23 cellular contexts compared by ENCODE assay signal in genomic region chr2:84866121-84866520, GRCh38. TPM values are rescaled to one million over a fixed set of nuclear protein-coding genes. Genes with fewer than 3 reads are reported as not detected.
DNase-seq lines count a peak whose midpoint lies in the region; ATAC-seq and TF ChIP-seq lines count a peak whose summit lies in the region.
"Had no signal": no experiment of that assay in that cellular context is flagged by ENCODE, and none has a peak within 500 bp of the region (broad histone marks: within the 10 kb centered on the region; RNA-seq: fewer than 3 reads in every experiment).

No MANE protein-coding gene starts in this region.

- TF ChIP-seq EP300 in tibial nerve (IDR thresholded peaks at IDR 0.05) = no peak

- WGBS in tibial nerve, 2 donors = 78 to 79% methylated on average over 3 of the region's 3 CpGs

- peak; percentile 1 for DNase-seq in stimulated activated CD4-positive, alpha-beta T cell treated with anti-CD3 and anti-CD28 coated beads, Interleukin-15, amount 100 ng/mL, for 24 hours
- no peak for DNase-seq in stimulated activated CD4-positive, alpha-beta T cell treated with anti-CD3 and anti-CD28 coated beads, Interleukin-1b, Interleukin-23, amount 100 ng/mL, for 48 hours
- DNase-seq in T-helper 17 cell (no peak), fibroblast of the conjunctiva (ENCODE audit: low read depth) (peak; percentile 68), tibial nerve (ENCODE audit: low spot score in 2 of 2) (no peak), HPDE6-E6E7 (ENCODE audit: extremely low spot score) (no peak)
- no peak for DNase-seq in natural killer cell treated with Interleukin-12 subunit alpha and Interleukin-12 subunit beta and Interleukin-15 and Interleukin-18, amount 100 ng/mL, for 72 hours (ENCODE audit: low spot score)
- DNase-seq in effector CD8-positive, alpha-beta T cell (lab: John Stamatoyannopoulos, UW) = no peak
- DNase-seq: activated CD4-positive, CD25-positive, alpha-beta regulatory T cell treated with anti-CD3 and anti-CD28 coated beads, Interleukin-2, amount 50 U/mL, for 72 hours; activated T-cell treated with anti-CD3 and anti-CD28 coated beads, Interleukin-2, amount 50 U/mL, for 72 hours; adrenal gland; dorsolateral prefrontal cortex; EL; head of caudate nucleus; NCI-H446 treated with DMSO at 0.1 percent for 48 hours; stimulated activated CD4-positive, alpha-beta T cell treated with anti-CD3 and anti-CD28 coated beads, Interleukin-2, amount 100 ng/mL, for 48 hours had no signal

- H3K4me3 ChIP-seq in tibial nerve = no peak overlapping the region
- H3K4me3 ChIP-seq: adrenal gland, dorsolateral prefrontal cortex, lung, SK-N-MC had no signal

- no peak for TF ChIP-seq POLR2A in tibial nerve (IDR thresholded peaks at IDR 0.05)

- H3K4me3 Mint-ChIP-seq in T-helper 17 cell = no peak overlapping the region
- H3K4me3 Mint-ChIP-seq in natural killer cell treated with Interleukin-12 subunit alpha and Interleukin-12 subunit beta and Interleukin-15 and Interleukin-18, amount 100 ng/mL, for 72 hours = no peak overlapping the region
- H3K4me3 Mint-ChIP-seq: brain; CD14-positive monocyte; neural crest cell; T-helper 1 cell treated with Interleukin-12 subunit alpha and Interleukin-12 subunit beta and Interleukin-4 antibody, amounts not matched to agents 30 μg/mL and 1 μg/mL, for 36 hours had no signal

- TF ChIP-seq CTCF in tibial nerve (IDR thresholded peaks at IDR 0.05) = no peak

- no peaks in the 10 kb centered on the region for H3K27me3 ChIP-seq in tibial nerve
- H3K27me3 ChIP-seq: adrenal gland, dorsolateral prefrontal cortex had no signal

- no peak overlapping the region for H3K27ac ChIP-seq in tibial nerve
- H3K27ac ChIP-seq: adrenal gland, parathyroid adenoma, SK-N-MC had no signal

- H3K4me1 ChIP-seq in tibial nerve = no peaks in the 10 kb centered on the region
- H3K4me1 ChIP-seq: adrenal gland, parathyroid adenoma had no signal

- peaks cover 39% of the 10 kb centered on the region for H3K4me1 Mint-ChIP-seq in T-helper 17 cell
- H3K4me1 Mint-ChIP-seq in natural killer cell treated with Interleukin-12 subunit alpha and Interleukin-12 subunit beta and Interleukin-15 and Interleukin-18, amount 100 ng/mL, for 72 hours (ENCODE audit: low read depth in 2 of 2) = peaks cover 7 to 10% of the 10 kb centered on the region in 2 donors
- H3K4me1 Mint-ChIP-seq: brain, neural crest cell had no signal

- peaks cover 13% of the 10 kb centered on the region for H3K36me3 Mint-ChIP-seq in T-helper 17 cell (ENCODE audit: low read depth)
- no peaks in the 10 kb centered on the region for H3K36me3 Mint-ChIP-seq in natural killer cell treated with Interleukin-12 subunit alpha and Interleukin-12 subunit beta and Interleukin-15 and Interleukin-18, amount 100 ng/mL, for 72 hours
- H3K36me3 Mint-ChIP-seq: brain, CD14-positive monocyte had no signal

- peak overlapping the region; percentile 91 for H3K27ac Mint-ChIP-seq in T-helper 17 cell
- no peak overlapping the region for H3K27ac Mint-ChIP-seq in natural killer cell treated with Interleukin-12 subunit alpha and Interleukin-12 subunit beta and Interleukin-15 and Interleukin-18, amount 100 ng/mL, for 72 hours
- H3K27ac Mint-ChIP-seq: brain; CD14-positive monocyte; T-helper 1 cell treated with Interleukin-12 subunit alpha and Interleukin-12 subunit beta and Interleukin-4 antibody, amounts not matched to agents 30 μg/mL and 1 μg/mL, for 36 hours had no signal

- H3K9me3 ChIP-seq in T-helper 17 cell (ENCODE audit: control insufficient read depth, low read length, poor library complexity, severe bottlenecking) (no peaks in the 10 kb centered on the region), tibial nerve (no peaks in the 10 kb centered on the region)
- H3K9me3 ChIP-seq: adrenal gland had no signal

- H3K27me3 Mint-ChIP-seq in T-helper 17 cell = no peaks in the 10 kb centered on the region
- H3K27me3 Mint-ChIP-seq in natural killer cell treated with Interleukin-12 subunit alpha and Interleukin-12 subunit beta and Interleukin-15 and Interleukin-18, amount 100 ng/mL, for 72 hours = peaks cover 0 to 3% of the 10 kb centered on the region in 2 donors

- no peak for ATAC-seq in T-helper 17 cell
- no peak for ATAC-seq in natural killer cell treated with Interleukin-12 subunit alpha and Interleukin-12 subunit beta and Interleukin-15 and Interleukin-18, amount 100 ng/mL, for 72 hours

- H3K9me3 Mint-ChIP-seq in natural killer cell treated with Interleukin-12 subunit alpha and Interleukin-12 subunit beta and Interleukin-15 and Interleukin-18, amount 100 ng/mL, for 72 hours = no peaks in the 10 kb centered on the region
- H3K9me3 Mint-ChIP-seq: CD14-positive monocyte; neural crest cell; T-helper 1 cell treated with Interleukin-12 subunit alpha and Interleukin-12 subunit beta and Interleukin-4 antibody, amounts not matched to agents 30 μg/mL and 1 μg/mL, for 36 hours had no signal

- no peaks in the 10 kb centered on the region for H3K36me3 ChIP-seq in tibial nerve
- H3K36me3 ChIP-seq: adrenal gland had no signal

RNA-seq across cellular contexts. Expression of gene TRABD2A, which starts 14.8 kb away (rescaled TPM):
- total RNA-seq in T-helper 17 cell = 10 to 100 TPM; 60.5 to 93.7 TPM
- 1 to 10 TPM in 2 of 4 donors, under 1 TPM in 1, not detected in 1; 0.98 to 6.3 (median 1.7) TPM for total RNA-seq in tibial nerve
- total RNA-seq in natural killer cell treated with Interleukin-12 subunit alpha and Interleukin-12 subunit beta and Interleukin-15 and Interleukin-18, amount 100 ng/mL, for 72 hours = 10 to 100 TPM in 1 of 2 donors, 1 to 10 TPM in 1; 6.6 to 18.3 TPM

RNA-seq across cellular contexts. Expression of gene TMSB10, which starts 39.3 kb away (rescaled TPM):
- 1,000 to 10,000 TPM; 1,429 to 1,736 TPM for total RNA-seq in T-helper 17 cell
- 1,000 to 10,000 TPM; 5,005 to 6,715 (median 5,816) TPM for total RNA-seq in tibial nerve
- 1,000 to 10,000 TPM; 1,502 to 3,073 TPM for total RNA-seq in natural killer cell treated with Interleukin-12 subunit alpha and Interleukin-12 subunit beta and Interleukin-15 and Interleukin-18, amount 100 ng/mL, for 72 hours

Comparison
In these comparisons a context has a peak if more than half of its experiments do, and no peak if none do; other contexts are left out.
1. DNase-seq: peak in stimulated activated CD4-positive, alpha-beta T cell treated with anti-CD3 and anti-CD28 coated beads, Interleukin-15, amount 100 ng/mL, for 24 hours (single experiment) and fibroblast of the conjunctiva (single experiment); none in stimulated activated CD4-positive, alpha-beta T cell treated with anti-CD3 and anti-CD28 coated beads, Interleukin-1b, Interleukin-23, amount 100 ng/mL, for 48 hours (single experiment), T-helper 17 cell (0 of 3), tibial nerve (0 of 2), HPDE6-E6E7 (single experiment), natural killer cell treated with Interleukin-12 subunit alpha and Interleukin-12 subunit beta and Interleukin-15 and Interleukin-18, amount 100 ng/mL, for 72 hours (single experiment) and effector CD8-positive, alpha-beta T cell (single experiment).